1 cellular context compared by ENCODE assay signal in the genomic region with DNA sequence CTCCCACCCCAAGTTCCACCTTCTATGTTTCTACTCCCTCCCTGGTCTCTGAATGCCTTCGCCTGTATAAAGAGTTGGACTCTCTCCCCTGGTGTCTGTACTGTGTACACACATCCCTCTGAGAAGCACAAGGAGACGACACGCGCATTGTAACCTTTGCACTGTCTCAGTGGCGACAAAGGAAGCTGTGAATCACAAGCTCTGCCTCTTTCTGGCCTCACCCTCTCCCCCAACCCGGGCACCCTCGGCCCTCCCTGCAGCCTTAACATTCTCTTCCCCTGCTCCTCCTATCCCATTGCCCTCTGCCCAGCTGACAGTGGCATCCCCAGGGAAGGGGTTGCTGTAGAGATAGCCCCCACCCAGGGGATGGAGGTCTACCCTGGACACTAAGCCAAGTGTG.
TF ChIP-seq lines count a peak whose summit lies in the region.

No MANE protein-coding gene starts in this region.

TF ChIP-seq in HepG2, 621 proteins besides CTCF, POLR2A, EP300 and RAD21 (continued from another document and continues in another):
- no peak for TF ChIP-seq NFE2L2 (IDR thresholded peaks at IDR 0.05; ENCODE audit: low read length)
- TF ChIP-seq ZNF839 (CRISPR knock-in tag; IDR thresholded peaks at IDR 0.05; ENCODE audit: borderline replicate concordance): no peak
- TF ChIP-seq ZNF44 (CRISPR knock-in tag; IDR thresholded peaks at IDR 0.05): no peak
- TF ChIP-seq ZFX (CRISPR knock-in tag; IDR thresholded peaks at IDR 0.05; ENCODE audit: low read depth): peak; percentile 44; the same call in 1 of the 2 replicates
- TF ChIP-seq ZNF800 (CRISPR knock-in tag; IDR thresholded peaks at IDR 0.05): no peak
- no peak for TF ChIP-seq ZFP62 (CRISPR knock-in tag; IDR thresholded peaks at IDR 0.05)
- TF ChIP-seq, protein P1, sequence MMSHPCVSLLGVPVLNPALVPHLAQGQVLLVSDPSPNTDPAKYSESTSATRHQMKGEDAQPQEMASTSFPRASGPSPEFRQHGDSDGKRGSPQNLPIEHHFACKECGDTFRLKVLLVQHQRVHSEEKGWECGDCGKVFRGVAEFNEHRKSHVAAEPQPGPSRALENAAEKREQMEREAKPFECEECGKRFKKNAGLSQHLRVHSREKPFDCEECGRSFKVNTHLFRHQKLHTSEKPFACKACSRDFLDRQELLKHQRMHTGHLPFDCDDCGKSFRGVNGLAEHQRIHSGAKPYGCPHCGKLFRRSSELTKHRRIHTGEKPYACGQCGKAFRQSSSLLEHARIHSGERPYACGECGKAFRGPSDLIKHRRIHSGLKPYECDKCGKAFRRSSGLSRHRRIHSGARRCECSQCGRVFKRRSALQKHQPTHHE (CRISPR knock-in tag; IDR thresholded peaks at IDR 0.05; ENCODE audit: borderline replicate concordance): no peak
- no peak for TF ChIP-seq HMGA1 (CRISPR knock-in tag; conservative IDR thresholded peaks at IDR 0.05)
- TF ChIP-seq, protein P2, sequence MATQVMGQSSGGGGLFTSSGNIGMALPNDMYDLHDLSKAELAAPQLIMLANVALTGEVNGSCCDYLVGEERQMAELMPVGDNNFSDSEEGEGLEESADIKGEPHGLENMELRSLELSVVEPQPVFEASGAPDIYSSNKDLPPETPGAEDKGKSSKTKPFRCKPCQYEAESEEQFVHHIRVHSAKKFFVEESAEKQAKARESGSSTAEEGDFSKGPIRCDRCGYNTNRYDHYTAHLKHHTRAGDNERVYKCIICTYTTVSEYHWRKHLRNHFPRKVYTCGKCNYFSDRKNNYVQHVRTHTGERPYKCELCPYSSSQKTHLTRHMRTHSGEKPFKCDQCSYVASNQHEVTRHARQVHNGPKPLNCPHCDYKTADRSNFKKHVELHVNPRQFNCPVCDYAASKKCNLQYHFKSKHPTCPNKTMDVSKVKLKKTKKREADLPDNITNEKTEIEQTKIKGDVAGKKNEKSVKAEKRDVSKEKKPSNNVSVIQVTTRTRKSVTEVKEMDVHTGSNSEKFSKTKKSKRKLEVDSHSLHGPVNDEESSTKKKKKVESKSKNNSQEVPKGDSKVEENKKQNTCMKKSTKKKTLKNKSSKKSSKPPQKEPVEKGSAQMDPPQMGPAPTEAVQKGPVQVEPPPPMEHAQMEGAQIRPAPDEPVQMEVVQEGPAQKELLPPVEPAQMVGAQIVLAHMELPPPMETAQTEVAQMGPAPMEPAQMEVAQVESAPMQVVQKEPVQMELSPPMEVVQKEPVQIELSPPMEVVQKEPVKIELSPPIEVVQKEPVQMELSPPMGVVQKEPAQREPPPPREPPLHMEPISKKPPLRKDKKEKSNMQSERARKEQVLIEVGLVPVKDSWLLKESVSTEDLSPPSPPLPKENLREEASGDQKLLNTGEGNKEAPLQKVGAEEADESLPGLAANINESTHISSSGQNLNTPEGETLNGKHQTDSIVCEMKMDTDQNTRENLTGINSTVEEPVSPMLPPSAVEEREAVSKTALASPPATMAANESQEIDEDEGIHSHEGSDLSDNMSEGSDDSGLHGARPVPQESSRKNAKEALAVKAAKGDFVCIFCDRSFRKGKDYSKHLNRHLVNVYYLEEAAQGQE (IDR thresholded peaks at IDR 0.05; ENCODE audit: borderline replicate concordance in 1 of 2, low read depth in 1 of 2, low read length in 2 of 2): peak in 1 of 2 experiments; percentile 51; a peak in 1 of 4 replicates
- no peak for TF ChIP-seq ZNF557 (CRISPR knock-in tag; IDR thresholded peaks at IDR 0.05)
- no peak for TF ChIP-seq ZMYM2 (CRISPR knock-in tag; IDR thresholded peaks at IDR 0.05)
- TF ChIP-seq, protein P3, sequence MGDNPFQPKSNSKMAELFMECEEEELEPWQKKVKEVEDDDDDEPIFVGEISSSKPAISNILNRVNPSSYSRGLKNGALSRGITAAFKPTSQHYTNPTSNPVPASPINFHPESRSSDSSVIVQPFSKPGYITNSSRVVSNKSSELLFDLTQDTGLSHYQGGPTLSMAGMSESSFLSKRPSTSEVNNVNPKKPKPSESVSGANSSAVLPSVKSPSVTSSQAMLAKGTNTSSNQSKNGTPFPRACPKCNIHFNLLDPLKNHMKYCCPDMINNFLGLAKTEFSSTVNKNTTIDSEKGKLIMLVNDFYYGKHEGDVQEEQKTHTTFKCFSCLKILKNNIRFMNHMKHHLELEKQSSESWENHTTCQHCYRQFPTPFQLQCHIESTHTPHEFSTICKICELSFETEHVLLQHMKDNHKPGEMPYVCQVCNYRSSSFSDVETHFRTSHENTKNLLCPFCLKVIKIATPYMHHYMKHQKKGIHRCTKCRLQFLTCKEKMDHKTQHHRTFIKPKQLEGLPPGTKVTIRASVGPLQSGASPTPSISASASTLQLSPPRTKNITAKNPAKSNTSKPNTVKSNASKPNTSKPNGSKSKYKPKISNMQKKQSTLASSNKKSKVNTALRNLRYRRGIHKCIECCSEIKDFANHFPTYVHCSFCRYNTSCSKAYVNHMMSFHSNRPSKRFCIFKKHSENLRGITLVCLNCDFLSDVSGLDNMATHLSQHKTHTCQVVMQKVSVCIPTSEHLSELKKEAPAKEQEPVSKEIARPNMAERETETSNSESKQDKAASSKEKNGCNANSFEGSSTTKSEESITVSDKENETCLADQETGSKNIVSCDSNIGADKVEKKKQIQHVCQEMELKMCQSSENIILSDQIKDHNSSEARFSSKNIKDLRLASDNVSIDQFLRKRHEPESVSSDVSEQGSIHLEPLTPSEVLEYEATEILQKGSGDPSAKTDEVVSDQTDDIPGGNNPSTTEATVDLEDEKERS (CRISPR knock-in tag; IDR thresholded peaks at IDR 0.05): no peak
- no peak for TF ChIP-seq PAF1 (CRISPR knock-in tag; IDR thresholded peaks at IDR 0.05)
- TF ChIP-seq GABPB1 (CRISPR knock-in tag; IDR thresholded peaks at IDR 0.05): no peak
- TF ChIP-seq MTA1 (CRISPR knock-in tag; IDR thresholded peaks at IDR 0.05; ENCODE audit: borderline replicate concordance): no peak; the same call in 1 of the 2 replicates
- TF ChIP-seq ZNF850 (CRISPR knock-in tag; conservative IDR thresholded peaks at IDR 0.05): no peak
- TF ChIP-seq FOXC1 (CRISPR knock-in tag; IDR thresholded peaks at IDR 0.05; ENCODE audit: borderline replicate concordance): no peak
- TF ChIP-seq FLYWCH1 (CRISPR knock-in tag; IDR thresholded peaks at IDR 0.05): no peak
- TF ChIP-seq LRRFIP1 (CRISPR knock-in tag; conservative IDR thresholded peaks at IDR 0.05): no peak
- TF ChIP-seq, protein P4, sequence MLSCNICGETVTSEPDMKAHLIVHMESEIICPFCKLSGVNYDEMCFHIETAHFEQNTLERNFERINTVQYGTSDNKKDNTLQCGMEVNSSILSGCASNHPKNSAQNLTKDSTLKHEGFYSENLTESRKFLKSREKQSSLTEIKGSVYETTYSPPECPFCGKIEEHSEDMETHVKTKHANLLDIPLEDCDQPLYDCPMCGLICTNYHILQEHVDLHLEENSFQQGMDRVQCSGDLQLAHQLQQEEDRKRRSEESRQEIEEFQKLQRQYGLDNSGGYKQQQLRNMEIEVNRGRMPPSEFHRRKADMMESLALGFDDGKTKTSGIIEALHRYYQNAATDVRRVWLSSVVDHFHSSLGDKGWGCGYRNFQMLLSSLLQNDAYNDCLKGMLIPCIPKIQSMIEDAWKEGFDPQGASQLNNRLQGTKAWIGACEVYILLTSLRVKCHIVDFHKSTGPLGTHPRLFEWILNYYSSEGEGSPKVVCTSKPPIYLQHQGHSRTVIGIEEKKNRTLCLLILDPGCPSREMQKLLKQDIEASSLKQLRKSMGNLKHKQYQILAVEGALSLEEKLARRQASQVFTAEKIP (CRISPR knock-in tag; IDR thresholded peaks at IDR 0.05; ENCODE audit: borderline replicate concordance): no peak
- no peak for TF ChIP-seq PHF5A (CRISPR knock-in tag; IDR thresholded peaks at IDR 0.05; ENCODE audit: low read depth, unreplicated experiment)
- no peak for TF ChIP-seq ZSCAN20 (CRISPR knock-in tag; IDR thresholded peaks at IDR 0.05; ENCODE audit: borderline replicate concordance)
- TF ChIP-seq GATA4 (IDR thresholded peaks at IDR 0.05; ENCODE audit: borderline replicate concordance, low read depth): no peak
- TF ChIP-seq ZNF83 (CRISPR knock-in tag; IDR thresholded peaks at IDR 0.05; ENCODE audit: borderline replicate concordance): no peak
- no peak for TF ChIP-seq ZNF143 (CRISPR knock-in tag; IDR thresholded peaks at IDR 0.05)
- TF ChIP-seq HOXA5 (CRISPR knock-in tag; IDR thresholded peaks at IDR 0.05): 0 out of 2 replicates have a peak, but pooled peaks have one; percentile 37
- TF ChIP-seq, protein P5, sequence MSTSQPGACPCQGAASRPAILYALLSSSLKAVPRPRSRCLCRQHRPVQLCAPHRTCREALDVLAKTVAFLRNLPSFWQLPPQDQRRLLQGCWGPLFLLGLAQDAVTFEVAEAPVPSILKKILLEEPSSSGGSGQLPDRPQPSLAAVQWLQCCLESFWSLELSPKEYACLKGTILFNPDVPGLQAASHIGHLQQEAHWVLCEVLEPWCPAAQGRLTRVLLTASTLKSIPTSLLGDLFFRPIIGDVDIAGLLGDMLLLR (CRISPR knock-in tag; IDR thresholded peaks at IDR 0.05): no peak
- no peak for TF ChIP-seq DR1 (CRISPR knock-in tag; IDR thresholded peaks at IDR 0.05)
- TF ChIP-seq SMARCE1 (IDR thresholded peaks at IDR 0.05; ENCODE audit: borderline replicate concordance): no peak
- no peak for TF ChIP-seq ZNF777 (CRISPR knock-in tag; IDR thresholded peaks at IDR 0.05)
- no peak for TF ChIP-seq PLRG1 (conservative IDR thresholded peaks at IDR 0.05)
- TF ChIP-seq, protein P6, sequence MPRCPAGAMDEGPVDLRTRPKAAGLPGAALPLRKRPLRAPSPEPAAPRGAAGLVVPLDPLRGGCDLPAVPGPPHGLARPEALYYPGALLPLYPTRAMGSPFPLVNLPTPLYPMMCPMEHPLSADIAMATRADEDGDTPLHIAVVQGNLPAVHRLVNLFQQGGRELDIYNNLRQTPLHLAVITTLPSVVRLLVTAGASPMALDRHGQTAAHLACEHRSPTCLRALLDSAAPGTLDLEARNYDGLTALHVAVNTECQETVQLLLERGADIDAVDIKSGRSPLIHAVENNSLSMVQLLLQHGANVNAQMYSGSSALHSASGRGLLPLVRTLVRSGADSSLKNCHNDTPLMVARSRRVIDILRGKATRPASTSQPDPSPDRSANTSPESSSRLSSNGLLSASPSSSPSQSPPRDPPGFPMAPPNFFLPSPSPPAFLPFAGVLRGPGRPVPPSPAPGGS (CRISPR knock-in tag; IDR thresholded peaks at IDR 0.05): no peak
- TF ChIP-seq CENPX (CRISPR knock-in tag; IDR thresholded peaks at IDR 0.05): no peak
- no peak; the same call in 1 of the 2 replicates for TF ChIP-seq RERE (CRISPR knock-in tag; IDR thresholded peaks at IDR 0.05; ENCODE audit: low read depth)
- TF ChIP-seq HNRNPK (IDR thresholded peaks at IDR 0.05; ENCODE audit: low read depth, low read length, poor library complexity, severe bottlenecking): no peak
